12 cellular contexts compared by ENCODE assay signal in genomic region chr15:33278816-33279612, GRCh38. TPM values are rescaled to one million over a fixed set of nuclear protein-coding genes. Genes with fewer than 3 reads are reported as not detected.
DNase-seq lines count a peak whose midpoint lies in the region; ATAC-seq and TF ChIP-seq lines count a peak whose summit lies in the region.
"Had no signal": no experiment of that assay in that cellular context is flagged by ENCODE, and none has a peak within 500 bp of the region (broad histone marks: within the 10 kb centered on the region; RNA-seq: fewer than 3 reads in every experiment).

No MANE protein-coding gene starts in this region.

- H3K79me2 ChIP-seq in ACC112 (ENCODE audit: control insufficient read depth, insufficient read depth, low read length, unreplicated experiment), result no peaks in the 10 kb centered on the region

- H3K9me3 Mint-ChIP-seq in WTC11, result peaks cover 15% of the 10 kb centered on the region

- peak overlapping the region; percentile 97 for H3K27ac ChIP-seq in ACC112 (ENCODE audit: low read depth, low read length)

- peaks cover 24% of the 10 kb centered on the region for H3K4me1 ChIP-seq in ACC112 (ENCODE audit: control insufficient read depth, insufficient read depth, low read length, unreplicated experiment)

- no peak overlapping the region for H3K27ac Mint-ChIP-seq in WTC11

- peak overlapping the region; percentile 53; the same call in 1 of the 2 replicates for H3K4me3 ChIP-seq in ACC112 (ENCODE audit: low read depth, low read length)

- H3K27me3 ChIP-seq in ACC112 (ENCODE audit: insufficient read depth, low read length), result no peaks in the 10 kb centered on the region

- no peaks in the 10 kb centered on the region for H3K27me3 Mint-ChIP-seq in WTC11 (ENCODE audit: low read depth)

- POLR2A ChIA-PET in WTC11 (lab: Charles Lee), result no interaction called here

- H3K36me3 ChIP-seq in ACC112 (ENCODE audit: insufficient read depth, low read length), result no peaks in the 10 kb centered on the region

- no peak for TF ChIP-seq CTCF in WTC11 (IDR thresholded peaks at IDR 0.05)

- H2AFZ ChIP-seq in ACC112 (ENCODE audit: low read length, unreplicated experiment), result peak overlapping the region; percentile 57

- H3K4me3 Mint-ChIP-seq in WTC11, result no peak overlapping the region
- H3K4me3 Mint-ChIP-seq: CD8-positive, alpha-beta memory T cell had no signal

- peaks cover 27% of the 10 kb centered on the region for H3K4me1 Mint-ChIP-seq in WTC11
- H3K4me1 Mint-ChIP-seq: CD8-positive, alpha-beta memory T cell had no signal

- peak; percentile 42 for DNase-seq in HT-29 (ENCODE audit: low spot score)
- no peak for DNase-seq in WTC11 (ENCODE audit: low spot score)
- DNase-seq in iPS DF 19.7 (ENCODE audit: low read depth, low spot score), result peak; percentile 54
- DNase-seq in NCI-H2029 (lab: John Stamatoyannopoulos, UW), result no peak
- DNase-seq in stimulated activated naive CD8-positive, alpha-beta T cell treated with anti-CD3 and anti-CD28 coated beads, Interleukin-15, Interleukin-2, amounts not matched to agents 100 U/mL and 50 U/mL, for 24 hours, result no peak
- DNase-seq: activated CD4-positive, alpha-beta T cell treated with anti-CD3 and anti-CD28 coated beads, Interleukin-2, amount 50 U/mL, for 4 hours; CD8-positive, alpha-beta memory T cell; cerebellar nuclear complex; NCI-H2227 treated with DMSO at 0.1 percent for 48 hours had no signal

- CTCF ChIA-PET in WTC11 (lab: Charles Lee), result interaction anchor here (0.8 to 1.5 kb wide), 4 partner anchors 14 to 451 kb away, joined by 3 to 4 read pairs (median 3); no protein-coding TSS in a partner anchor

- 0 out of 2 replicates have a peak, but pooled peaks cover 3% of the 10 kb centered on the region for H3K36me3 Mint-ChIP-seq in WTC11
- H3K36me3 Mint-ChIP-seq: CD8-positive, alpha-beta memory T cell had no signal

- ATAC-seq in WTC11 (peak; percentile 72), HG03135 (IDR thresholded peaks at IDR 0.05; ENCODE audit: unreplicated experiment) (no peak), GM18519 (IDR thresholded peaks at IDR 0.05; ENCODE audit: low FRiP score, unreplicated experiment) (no peak)
- no peak for ATAC-seq in stimulated activated naive CD8-positive, alpha-beta T cell treated with anti-CD3 and anti-CD28 coated beads, Interleukin-15, Interleukin-2, amounts not matched to agents 100 U/mL and 50 U/mL, for 24 hours

TF ChIP-seq in WTC11, 78 proteins besides CTCF, POLR2A, EP300 and RAD21 (continues in another document):
- TF ChIP-seq IRF2 (CRISPR knock-in tag; IDR thresholded peaks at IDR 0.05; ENCODE audit: borderline replicate concordance, low read depth), result no peak
- TF ChIP-seq ATF3 (CRISPR knock-in tag; conservative IDR thresholded peaks at IDR 0.05), result no peak
- TF ChIP-seq CBFB (CRISPR knock-in tag; IDR thresholded peaks at IDR 0.05; ENCODE audit: low read depth), result no peak
- no peak for TF ChIP-seq CREM (CRISPR knock-in tag; IDR thresholded peaks at IDR 0.05)
- no peak for TF ChIP-seq ZMAT4 (CRISPR knock-in tag; IDR thresholded peaks at IDR 0.05)
- no peak for TF ChIP-seq FOXJ3 (CRISPR knock-in tag; IDR thresholded peaks at IDR 0.05; ENCODE audit: borderline replicate concordance)
- TF ChIP-seq TEAD4 (CRISPR knock-in tag; IDR thresholded peaks at IDR 0.05), result no peak
- TF ChIP-seq ELF4 (CRISPR knock-in tag; IDR thresholded peaks at IDR 0.05; ENCODE audit: low read depth), result no peak
- TF ChIP-seq ATF2 (CRISPR knock-in tag; IDR thresholded peaks at IDR 0.05; ENCODE audit: borderline replicate concordance, low read depth), result no peak
- TF ChIP-seq ZNF317 (CRISPR knock-in tag; IDR thresholded peaks at IDR 0.05; ENCODE audit: borderline replicate concordance, low read depth), result no peak
- TF ChIP-seq FOXP1 (CRISPR knock-in tag; IDR thresholded peaks at IDR 0.05; ENCODE audit: borderline replicate concordance), result no peak
- no peak for TF ChIP-seq AFF4 (CRISPR knock-in tag; IDR thresholded peaks at IDR 0.05; ENCODE audit: borderline replicate concordance)
- no peak for TF ChIP-seq ZBTB21 (CRISPR knock-in tag; IDR thresholded peaks at IDR 0.05; ENCODE audit: borderline replicate concordance)
- TF ChIP-seq OVOL2 (CRISPR knock-in tag; IDR thresholded peaks at IDR 0.05; ENCODE audit: borderline replicate concordance), result no peak
- TF ChIP-seq NFYB (CRISPR knock-in tag; conservative IDR thresholded peaks at IDR 0.05; ENCODE audit: low read depth), result no peak
- TF ChIP-seq ZNF512 (CRISPR knock-in tag; IDR thresholded peaks at IDR 0.05; ENCODE audit: borderline replicate concordance), result no peak
- no peak for TF ChIP-seq CDX4 (CRISPR knock-in tag; IDR thresholded peaks at IDR 0.05; ENCODE audit: borderline replicate concordance)
- no peak for TF ChIP-seq ATF1 (CRISPR knock-in tag; IDR thresholded peaks at IDR 0.05)

RNA-seq across cellular contexts. Expression of gene RYR3, which starts 31.8 kb away (rescaled TPM):
- not detected in 2 replicates for total RNA-seq in HT-29 (2014; rRNA removed; shearing (Covaris generic))
- 0.92 to 1.4 TPM (median 1.2 TPM) in 3 replicates for total RNA-seq in WTC11 (2021)
- total RNA-seq: CD8-positive, alpha-beta memory T cell had no signal

Comparison
In these comparisons a context has a peak if more than half of its experiments do, and no peak if none do; other contexts are left out.
1. DNase-seq: peak in HT-29 (single experiment) and iPS DF 19.7 (single experiment); none in WTC11 (single experiment), NCI-H2029 (single experiment) and stimulated activated naive CD8-positive, alpha-beta T cell treated with anti-CD3 and anti-CD28 coated beads, Interleukin-15, Interleukin-2, amounts not matched to agents 100 U/mL and 50 U/mL, for 24 hours (single experiment).